In the genomic region with DNA sequence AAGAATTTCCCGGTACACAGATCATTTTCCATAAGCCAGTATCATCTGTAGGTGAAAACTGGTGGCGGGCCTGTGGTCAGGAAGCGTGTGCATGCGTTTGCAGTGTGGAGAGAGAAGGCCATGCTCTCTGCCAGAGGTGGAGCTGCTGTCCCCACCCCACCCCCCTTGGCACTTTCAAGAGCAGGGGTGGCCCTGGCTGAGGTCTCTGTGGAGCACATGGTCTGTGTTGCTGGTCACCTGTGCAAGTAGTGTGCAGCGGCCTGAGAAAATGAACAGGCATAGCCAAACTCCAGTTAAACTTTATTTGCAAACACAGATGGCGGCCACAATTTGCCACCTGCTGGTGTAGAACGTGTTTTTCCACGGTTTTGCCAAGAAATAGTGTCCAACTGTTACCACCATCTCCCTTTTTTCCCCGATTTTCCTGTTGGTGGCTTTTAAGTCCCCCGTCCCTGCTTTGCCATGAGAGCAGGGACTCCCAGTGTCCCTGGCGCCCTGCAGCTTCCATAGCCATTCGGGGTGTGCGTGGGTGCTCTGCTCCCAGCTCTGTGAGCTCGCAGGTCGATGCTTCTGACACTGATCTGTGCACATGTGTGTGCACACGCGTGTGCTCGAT, we compare ENCODE assay signal across 9 cellular contexts. TPM values are rescaled to one million over a fixed set of nuclear protein-coding genes. Genes with fewer than 3 reads are reported as not detected.
DNase-seq lines count a peak whose midpoint lies in the region; ATAC-seq, FAIRE-seq and TF ChIP-seq lines count a peak whose summit lies in the region.
"Had no signal": no experiment of that assay in that cellular context is flagged by ENCODE, and none has a peak within 500 bp of the region (broad histone marks: within the 10 kb centered on the region; RNA-seq: fewer than 3 reads in every experiment).

No MANE protein-coding gene starts in this region.

- H2BK120ac ChIP-seq in IMR-90 (ENCODE audit: low read depth, low read length) (no peak overlapping the region), mesenchymal stem cell (ENCODE audit: low read depth, low read length) (no peak overlapping the region)

- H4K5ac ChIP-seq in IMR-90 (ENCODE audit: low read depth, low read length) = no peak overlapping the region

- TF ChIP-seq RAD21 in IMR-90 (IDR thresholded peaks at IDR 0.05; ENCODE audit: low read length) = no peak

- H3K18ac ChIP-seq in IMR-90 (ENCODE audit: low read depth, low read length) (no peak overlapping the region), mesenchymal stem cell (ENCODE audit: low read depth in 1 of 2, low read length in 2 of 2) (no peak overlapping the region)

- H4K20me1 ChIP-seq in BLaER1 treated with 17β-estradiol and CSF1 and Interleukin-3, amounts not matched to agents 10 nM and 100 nM = peaks cover 55 to 70% (median 63%) of the 10 kb centered on the region in 11 experiments
- peaks cover 41% of the 10 kb centered on the region for H4K20me1 ChIP-seq in IMR-90 (ENCODE audit: insufficient read depth, low read length)

- H2AK9ac ChIP-seq in IMR-90 (replicated peaks; ENCODE audit: low read depth, low read length, poor library complexity) = no peak overlapping the region

- peak overlapping the region; percentile 94 to 100 (median 97) for H3K9ac ChIP-seq in BLaER1 treated with 17β-estradiol and CSF1 and Interleukin-3, amounts not matched to agents 10 nM and 100 nM
- H3K9ac ChIP-seq in IMR-90 (ENCODE audit: low read depth, low read length) = no peak overlapping the region
- H3K9ac ChIP-seq in adipocyte (ENCODE audit: low read length) = peak overlapping the region; percentile 97
- H3K9ac ChIP-seq in mesenchymal stem cell (ENCODE audit: low read length) = peak overlapping the region; percentile 93

- H3K27ac ChIP-seq in BLaER1 treated with 17β-estradiol and CSF1 and Interleukin-3, amounts not matched to agents 10 nM and 100 nM = peak overlapping the region in 4 of 11 experiments; percentile 90 to 97 (median 94); a peak in 2 of 22 replicates
- no peak overlapping the region for H3K27ac ChIP-seq in IMR-90 (ENCODE audit: insufficient read depth, low read length)
- peak overlapping the region; percentile 50 for H3K27ac ChIP-seq in mesenchymal stem cell (ENCODE audit: low read length, poor library complexity, severe bottlenecking)

- in situ Hi-C loops in IMR-90 (cut with MboI; ENCODE audit: low sequenced_read_pairs) = loop anchor here (5.0 kb wide), 1 partner anchor 77 kb away; no protein-coding TSS in a partner anchor
- in situ Hi-C loops in HAP-1 (cut with MboI; ENCODE audit: low sequenced_read_pairs) = loop anchor here (5.0 kb wide), 1 partner anchor 77 kb away; no protein-coding TSS in a partner anchor

- H3K14ac ChIP-seq in IMR-90 (replicated peaks; ENCODE audit: low read depth, low read length) = no peak overlapping the region
- no peak overlapping the region for H3K14ac ChIP-seq in mesenchymal stem cell (ENCODE audit: low read length in 2 of 2)

- H3K27me3 ChIP-seq in BLaER1 treated with 17β-estradiol and CSF1 and Interleukin-3, amounts not matched to agents 10 nM and 100 nM = no peaks in the 10 kb centered on the region
- H3K27me3 ChIP-seq in IMR-90 (ENCODE audit: control insufficient read depth, insufficient read depth, low read length) (no peaks in the 10 kb centered on the region), adipocyte (replicated peaks; ENCODE audit: control insufficient read depth, insufficient read depth, low read length) (no peaks in the 10 kb centered on the region), mesenchymal stem cell (ENCODE audit: control insufficient read depth in 1 of 2, insufficient read depth in 1 of 2, low read length in 2 of 2) (no peaks in the 10 kb centered on the region), HAP-1 (ENCODE audit: low read depth) (no peaks in the 10 kb centered on the region)
- H3K27me3 ChIP-seq: heart left ventricle had no signal

- peak overlapping the region; percentile 78 to 100 (median 98) for H3K4me3 ChIP-seq in BLaER1 treated with 17β-estradiol and CSF1 and Interleukin-3, amounts not matched to agents 10 nM and 100 nM
- no peak overlapping the region for H3K4me3 ChIP-seq in IMR-90 (ENCODE audit: insufficient read depth, low read depth, low read length)
- H3K4me3 ChIP-seq in adipocyte (ENCODE audit: low read length) = peak overlapping the region; percentile 99
- H3K4me3 ChIP-seq in mesenchymal stem cell (ENCODE audit: insufficient read depth in 1 of 2, low read depth in 1 of 2, low read length in 2 of 2) = peak overlapping the region in 1 of 2 experiments; percentile 98
- no peak overlapping the region for H3K4me3 ChIP-seq in HAP-1

- H2AK5ac ChIP-seq in IMR-90 (ENCODE audit: low read depth, low read length) (no peak overlapping the region), mesenchymal stem cell (ENCODE audit: low read length, severe bottlenecking) (no peak overlapping the region)

- H2BK15ac ChIP-seq in IMR-90 (ENCODE audit: low read depth, low read length) (no peak overlapping the region), mesenchymal stem cell (ENCODE audit: low read depth, poor library complexity, severe bottlenecking) (no peak overlapping the region)

- dilution Hi-C loops in IMR-90 (cut with HindIII; ENCODE audit: low sequenced_read_pairs, unreplicated experiment) = no loop called here

- H3K23ac ChIP-seq in IMR-90 (ENCODE audit: low read depth, low read length) (peak overlapping the region; percentile 64; the same call in 1 of the 2 replicates), mesenchymal stem cell (ENCODE audit: low read length in 2 of 2) (peak overlapping the region in 1 of 2 experiments; percentile 51)

- no peak for DNase-seq in IMR-90
- DNase-seq in adipocyte (ENCODE audit: low read depth) = no peak
- peak; percentile 15 for DNase-seq in mesenchymal stem cell
- no peak for DNase-seq in RCC 7860 (ENCODE audit: low spot score)
- DNase-seq in AG08396 (ENCODE audit: low spot score) = no peak
- no peak for DNase-seq in HAP-1 (ENCODE audit: low spot score in 2 of 2)

- H3K79me1 ChIP-seq in IMR-90 (ENCODE audit: low read depth in 1 of 2, low read length in 2 of 2) (peaks cover 0 to 34% of the 10 kb centered on the region in 2 experiments; a peak in 1 of 4 replicates), mesenchymal stem cell (replicated peaks; ENCODE audit: low read length, poor library complexity, severe bottlenecking) (no peaks in the 10 kb centered on the region)

- H2BK20ac ChIP-seq in IMR-90 (ENCODE audit: low read depth, low read length) = no peak overlapping the region

- intact Hi-C loops in IMR-90 (cut with micrococcal nuclease) = loop anchor here (10.0 kb wide), 1 partner anchor 190 kb away; no protein-coding TSS in a partner anchor

- no peak for TF ChIP-seq CTCF in IMR-90 (conservative IDR thresholded peaks at IDR 0.05; ENCODE audit: low read depth, low read length)

- H4K8ac ChIP-seq in IMR-90 (ENCODE audit: low read depth in 2 of 2, low read length in 2 of 2) = no peak overlapping the region
- no peak overlapping the region for H4K8ac ChIP-seq in mesenchymal stem cell (ENCODE audit: low read length)

- WGBS in IMR-90 (ENCODE audit: extremely low coverage in 2 of 2, insufficient read length in 1 of 2), 2 experiments = 89% methylated on average over 14 of the region's 18 CpGs; no CpG with 5 or more reads in 1 of the 2 experiments
- 90% methylated on average over 18 of the region's 18 CpGs for WGBS in mesenchymal stem cell

- H3K36me3 ChIP-seq in BLaER1 treated with 17β-estradiol and CSF1 and Interleukin-3, amounts not matched to agents 10 nM and 100 nM = peaks cover 57 to 65% (median 64%) of the 10 kb centered on the region in 11 experiments
- H3K36me3 ChIP-seq in IMR-90 (ENCODE audit: control insufficient read depth, insufficient read depth, low read length) (peaks cover 58% of the 10 kb centered on the region), adipocyte (ENCODE audit: control insufficient read depth, insufficient read depth, low read length, severe bottlenecking) (peaks cover 44% of the 10 kb centered on the region), mesenchymal stem cell (ENCODE audit: control insufficient read depth in 1 of 2, insufficient read depth in 2 of 2, low read depth in 1 of 2, low read length in 2 of 2) (peaks cover 47 to 73% of the 10 kb centered on the region in 2 experiments), HAP-1 (replicated peaks) (peaks cover 67% of the 10 kb centered on the region)

- H2BK5ac ChIP-seq in IMR-90 (ENCODE audit: low read depth, low read length, poor library complexity, severe bottlenecking) (no peak overlapping the region), mesenchymal stem cell (ENCODE audit: low read depth, low read length, poor library complexity, severe bottlenecking) (no peak overlapping the region)

- H3K9me3 ChIP-seq in BLaER1 treated with 17β-estradiol and CSF1 and Interleukin-3, amounts not matched to agents 10 nM and 100 nM (replicated peaks in 1 of 11) = no peaks in the 10 kb centered on the region
- H3K9me3 ChIP-seq in IMR-90 (ENCODE audit: control insufficient read depth, insufficient read depth, low read length) (no peaks in the 10 kb centered on the region), adipocyte (ENCODE audit: control insufficient read depth, low read length) (no peaks in the 10 kb centered on the region), mesenchymal stem cell (ENCODE audit: control insufficient read depth, low read length) (no peaks in the 10 kb centered on the region), HAP-1 (no peaks in the 10 kb centered on the region)
- H3K9me3 ChIP-seq: heart left ventricle had no signal

- no peak overlapping the region for H2BK12ac ChIP-seq in mesenchymal stem cell (ENCODE audit: low read length in 2 of 2)

- BruUV-seq in IMR-90 (replicated peaks; lab: Mats Ljungman, UMichigan) = TSS peak; percentile 36

- no peak for TF ChIP-seq POLR2A in IMR-90 (IDR thresholded peaks at IDR 0.05; ENCODE audit: low read depth, low read length)

- H2AFZ ChIP-seq in IMR-90 (replicated peaks; ENCODE audit: low read length, poor library complexity) (no peak overlapping the region), mesenchymal stem cell (ENCODE audit: low read depth, low read length) (no peak overlapping the region)

- no peak overlapping the region for H3K4ac ChIP-seq in IMR-90 (ENCODE audit: low read depth, low read length)
- H3K4ac ChIP-seq in mesenchymal stem cell (ENCODE audit: low read depth in 1 of 2, low read length in 2 of 2) = no peak overlapping the region

- no peak overlapping the region for H3K56ac ChIP-seq in IMR-90 (ENCODE audit: extremely low read depth, insufficient read depth, low read length)

- CTCF ChIA-PET in IMR-90 (lab: Yijun Ruan, JAX) = interaction anchor here (1.0 to 1.2 kb wide), 3 partner anchors 64 to 77 kb away, joined by 3 to 4 read pairs (median 3); no protein-coding TSS in a partner anchor

- ATAC-seq in IMR-90 (ENCODE audit: low read depth) (no peak), HG03442 (IDR thresholded peaks at IDR 0.05; ENCODE audit: unreplicated experiment) (no peak)
- ATAC-seq: heart left ventricle had no signal

- peak overlapping the region; percentile 90 to 100 (median 99) for H3K4me2 ChIP-seq in BLaER1 treated with 17β-estradiol and CSF1 and Interleukin-3, amounts not matched to agents 10 nM and 100 nM
- H3K4me2 ChIP-seq in IMR-90 (ENCODE audit: low read depth, low read length) (no peak overlapping the region), mesenchymal stem cell (ENCODE audit: low read length, poor library complexity, severe bottlenecking) (peak overlapping the region; percentile 89)

- POLR2A ChIA-PET in IMR-90 (lab: Charles Lee; ENCODE audit: unreplicated experiment) = no interaction called here

- 0 out of 2 replicates have a peak, but pooled peaks cover 6% of the 10 kb centered on the region for H3K9me1 ChIP-seq in IMR-90 (ENCODE audit: insufficient read depth, low read length)

- no peak for FAIRE-seq in RCC 7860 (lab: Jason Lieb, UNC)

- H3K4me1 ChIP-seq in BLaER1 treated with 17β-estradiol and CSF1 and Interleukin-3, amounts not matched to agents 10 nM and 100 nM = peaks cover 23 to 38% (median 29%) of the 10 kb centered on the region in 10 experiments
- peaks cover 12% of the 10 kb centered on the region for H3K4me1 ChIP-seq in IMR-90 (ENCODE audit: control insufficient read depth, insufficient read depth, low read length)
- H3K4me1 ChIP-seq in adipocyte (ENCODE audit: control insufficient read depth, insufficient read depth, low read length) = peaks cover 21% of the 10 kb centered on the region
- peaks cover 48% of the 10 kb centered on the region for H3K4me1 ChIP-seq in mesenchymal stem cell (ENCODE audit: control insufficient read depth, insufficient read depth, low read depth, low read length)
- H3K4me1 ChIP-seq in HAP-1 = peaks cover 11% of the 10 kb centered on the region

- no peak overlapping the region for H4K91ac ChIP-seq in IMR-90 (ENCODE audit: insufficient read depth, low read depth, low read length)
- no peak overlapping the region for H4K91ac ChIP-seq in mesenchymal stem cell (ENCODE audit: low read length)

RNA-seq across cellular contexts. Expression of a gene that starts 2.5 kb away (rescaled TPM):
- total RNA-seq in IMR-90 (2012; rRNA removed) = 96.9 and 103 TPM in 2 replicates
- polyA plus RNA-seq in IMR-90 (2012; rRNA removed) = 149 and 188 TPM in 2 replicates
- 188 and 201 TPM in 2 replicates for polyA plus RNA-seq in IMR-90 (2012; cell fraction: cytosol; rRNA removed)
- polyA plus RNA-seq in IMR-90 (2012; cell fraction: nucleus; rRNA removed; ENCODE audit: low replicate concordance) = 76.7 and 165 TPM in 2 replicates
- polyA plus RNA-seq in mesenchymal stem cell (2013, experiment 1 of 2) = 99.6 TPM
- 97.9 TPM for polyA plus RNA-seq in mesenchymal stem cell (2013, experiment 2 of 2)

Comparison
In these comparisons a context has a peak if more than half of its experiments do, and no peak if none do; other contexts are left out.
1. H3K4me3 ChIP-seq: peak in BLaER1 treated with 17β-estradiol and CSF1 and Interleukin-3, amounts not matched to agents 10 nM and 100 nM (10 of 10) and adipocyte (single experiment); none in IMR-90 (single experiment) and HAP-1 (single experiment).